ENCODE assay signal across 15 cellular contexts in the genomic region with DNA sequence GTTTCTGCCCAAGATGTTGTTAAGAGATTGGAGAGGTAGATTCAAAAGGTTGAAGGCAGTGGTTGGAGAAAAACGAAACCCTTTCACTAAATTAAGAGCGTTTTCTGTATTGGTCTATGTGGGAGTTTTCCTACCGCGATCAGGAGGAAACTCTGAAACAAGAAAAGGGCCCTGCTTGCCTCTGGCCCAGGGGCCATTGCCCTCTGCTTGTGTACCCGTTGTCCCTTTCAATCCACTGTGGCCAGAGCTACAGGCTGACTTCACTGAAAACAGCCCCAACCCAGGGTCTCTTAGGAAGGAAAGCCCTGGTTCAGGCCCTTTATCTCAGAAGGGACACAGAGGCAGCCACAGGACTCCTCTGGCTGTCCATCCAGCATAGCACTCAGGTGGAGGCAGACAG.
DNase-seq lines count a peak whose midpoint lies in the region; ATAC-seq and TF ChIP-seq lines count a peak whose summit lies in the region.
"Had no signal": no experiment of that assay in that cellular context is flagged by ENCODE, and none has a peak within 500 bp of the region (broad histone marks: within the 10 kb centered on the region; RNA-seq: fewer than 3 reads in every experiment).

No MANE protein-coding gene starts in this region.

- H3K4me3 ChIP-seq in endodermal cell (ENCODE audit: low read length): no peak overlapping the region
- no peak overlapping the region for H3K4me3 ChIP-seq in right lobe of liver

- H3K9me3 ChIP-seq in endodermal cell (ENCODE audit: control insufficient read depth, low read length): no peaks in the 10 kb centered on the region
- H3K9me3 ChIP-seq in right lobe of liver: no peaks in the 10 kb centered on the region

- H3K4me3 Mint-ChIP-seq in endodermal cell: no peak overlapping the region
- H3K4me3 Mint-ChIP-seq: CD4-positive, alpha-beta memory T cell had no signal

- TF ChIP-seq CTCF in endodermal cell (conservative IDR thresholded peaks at IDR 0.05): no peak
- TF ChIP-seq CTCF in right lobe of liver (IDR thresholded peaks at IDR 0.05): no peak

- H3K27ac Mint-ChIP-seq in endodermal cell: no peak overlapping the region
- H3K27ac Mint-ChIP-seq: CD4-positive, alpha-beta memory T cell had no signal

- no peaks in the 10 kb centered on the region for H3K4me1 Mint-ChIP-seq in endodermal cell
- H3K4me1 Mint-ChIP-seq: CD4-positive, alpha-beta memory T cell had no signal

- H3K27ac ChIP-seq in endodermal cell (ENCODE audit: low read depth, low read length) (no peak overlapping the region), right lobe of liver (no peak overlapping the region)

- H3K27me3 ChIP-seq in endodermal cell (ENCODE audit: control insufficient read depth, insufficient read depth, low read length, poor library complexity, severe bottlenecking) (peaks cover 5% of the 10 kb centered on the region), right lobe of liver (no peaks in the 10 kb centered on the region)

- DNase-seq in RPMI8226 (peak; percentile 9), endodermal cell (peak; percentile 38), right lobe of liver (no peak), NCI-H2081 (lab: John Stamatoyannopoulos, UW) (no peak), T-helper 2 cell (no peak)
- no peak for DNase-seq in stimulated activated CD4-positive, alpha-beta T cell treated with anti-CD3 and anti-CD28 coated beads, Interleukin-15, amount 100 ng/mL, for 24 hours
- DNase-seq: C1 segment of cervical spinal cord; Calu3; CD4-positive, alpha-beta memory T cell; COR-L47; DMS79 treated with DMSO at 0.1 percent for 48 hours; GF-D8; GOT3; H7; HCEC 1CT had no signal

- peak in 3 of 4 donors; percentile 40 to 51 (median 46) for ATAC-seq in right lobe of liver

- H3K4me1 ChIP-seq in endodermal cell (ENCODE audit: control insufficient read depth, insufficient read depth, low read length) (no peaks in the 10 kb centered on the region), right lobe of liver (no peaks in the 10 kb centered on the region)

- intact Hi-C loops in right lobe of liver (cut with DNase I): no loop called here

- 93 to 95% methylated on average over 5 of the region's 5 CpGs for WGBS in endodermal cell (ENCODE audit: insufficient coverage in 1 of 2, insufficient read length in 1 of 2), 2 experiments
- 70% methylated on average over 5 of the region's 5 CpGs for WGBS in right lobe of liver (ENCODE audit: insufficient coverage, low coverage, low lambda C conversion rate, missing lambda C conversion rate)

- no peak overlapping the region for H3K9ac ChIP-seq in endodermal cell (ENCODE audit: extremely low read depth, low read length, poor library complexity, severe bottlenecking)

- H3K36me3 Mint-ChIP-seq in endodermal cell (ENCODE audit: low read depth): no peaks in the 10 kb centered on the region
- H3K36me3 Mint-ChIP-seq: CD4-positive, alpha-beta memory T cell had no signal

- TF ChIP-seq POLR2A in right lobe of liver (IDR thresholded peaks at IDR 0.05): no peak

- H3K9me3 Mint-ChIP-seq in endodermal cell: no peaks in the 10 kb centered on the region
- H3K9me3 Mint-ChIP-seq: CD4-positive, alpha-beta memory T cell had no signal

- H3K36me3 ChIP-seq in endodermal cell (ENCODE audit: control insufficient read depth, insufficient read depth, low read length): no peaks in the 10 kb centered on the region
- H3K36me3 ChIP-seq in right lobe of liver: no peaks in the 10 kb centered on the region

- peaks cover 3% of the 10 kb centered on the region for H3K27me3 Mint-ChIP-seq in endodermal cell (ENCODE audit: insufficient read depth)

Comparison
In these comparisons a context has a peak if more than half of its experiments do, and no peak if none do; other contexts are left out.
1. DNase-seq: peak in RPMI8226 (single experiment) and endodermal cell (single experiment); none in right lobe of liver (0 of 3), stimulated activated CD4-positive, alpha-beta T cell treated with anti-CD3 and anti-CD28 coated beads, Interleukin-15, amount 100 ng/mL, for 24 hours (single experiment), NCI-H2081 (0 of 2) and T-helper 2 cell (0 of 5).